Comparison of ENCODE assay signal across 18 cellular contexts in the genomic region with DNA sequence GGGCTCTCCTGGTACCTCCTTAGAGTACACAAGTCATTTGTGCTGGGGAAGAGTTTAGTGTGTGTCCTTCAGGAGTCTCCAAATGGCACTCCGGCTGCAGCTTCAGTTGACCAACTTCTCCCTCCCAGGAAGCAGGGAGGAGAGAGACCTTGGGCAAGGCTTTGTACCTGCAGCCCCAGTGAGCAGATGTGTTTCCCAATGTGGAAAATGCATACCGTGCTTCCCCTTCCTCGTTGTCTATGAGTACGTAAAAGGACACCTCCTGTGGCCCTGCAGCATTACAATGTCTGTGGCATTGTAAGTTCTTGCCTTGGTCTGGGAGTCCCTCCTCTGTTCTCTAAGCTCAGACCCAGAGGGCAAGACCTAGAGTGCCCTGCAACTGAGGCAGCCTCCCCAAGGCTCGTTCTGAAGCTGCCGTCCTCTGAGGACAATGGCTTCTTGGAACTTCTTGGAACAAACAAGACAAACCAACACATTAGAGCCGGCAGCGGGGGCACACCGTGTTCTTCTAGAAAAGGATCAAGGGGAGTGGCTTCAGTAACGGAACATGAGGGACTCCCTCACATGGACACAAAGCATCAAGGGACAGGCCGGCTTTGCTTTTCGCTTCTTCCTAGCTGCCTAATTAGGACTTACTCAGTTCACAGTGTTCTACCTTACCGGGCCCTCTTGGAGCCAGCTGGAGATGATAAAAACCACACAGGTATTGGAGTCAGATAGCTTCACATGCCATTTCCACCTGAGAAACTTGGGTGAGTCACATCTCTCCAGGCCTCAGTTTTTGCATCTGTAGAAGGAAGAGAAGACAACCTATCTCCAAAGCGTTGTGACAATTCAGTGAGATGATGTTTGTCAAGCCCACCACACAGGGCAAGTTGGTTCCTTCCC. TPM values are rescaled to one million over a fixed set of nuclear protein-coding genes. Genes with fewer than 3 reads are reported as not detected.
DNase-seq lines count a peak whose midpoint lies in the region; TF ChIP-seq lines count a peak whose summit lies in the region.
"Had no signal": no experiment of that assay in that cellular context is flagged by ENCODE, and none has a peak within 500 bp of the region (broad histone marks: within the 10 kb centered on the region; RNA-seq: fewer than 3 reads in every experiment).

No MANE protein-coding gene starts in this region.

- H3K9me3 ChIP-seq in tibial nerve = peaks cover 0 to 8% (median 0%) of the 10 kb centered on the region in 4 donors
- H3K9me3 ChIP-seq: HAP-1 had no signal

- H3K27ac ChIP-seq in caudate nucleus (ENCODE audit: low read depth, low read length) (peak overlapping the region; percentile 67), layer of hippocampus (ENCODE audit: low read depth, low read length) (peak overlapping the region; percentile 32), tibial nerve (peak overlapping the region; percentile 26 to 87 (median 71))
- H3K27ac ChIP-seq: PC-9 had no signal

- TF ChIP-seq POLR2A in tibial nerve (IDR thresholded peaks at IDR 0.05) = peak in 1 of 2 donors; percentile 44

- WGBS in tibial nerve, 2 donors = 67 to 74% methylated on average over 12 to 14 of the region's 14 CpGs

- TF ChIP-seq CTCF in tibial nerve (IDR thresholded peaks at IDR 0.05) = no peak

- H3K27me3 Mint-ChIP-seq in activated naive CD4-positive, alpha-beta T cell treated with anti-CD3 and anti-CD28 coated beads, Interleukin-2, amount 50 U/mL, for 24 hours = peaks cover 15% of the 10 kb centered on the region
- peaks cover 32% of the 10 kb centered on the region for H3K27me3 Mint-ChIP-seq in activated naive CD4-positive, alpha-beta T cell treated with anti-CD3 and anti-CD28 coated beads for 36 hours (ENCODE audit: low read depth)

- intact Hi-C loops in activated naive CD4-positive, alpha-beta T cell treated with anti-CD3 and anti-CD28 coated beads for 36 hours (cut with micrococcal nuclease) = no loop called here
- intact Hi-C loops in posterior cingulate gyrus (cut with DNase I) = no loop called here

- H3K36me3 Mint-ChIP-seq in activated naive CD4-positive, alpha-beta T cell treated with anti-CD3 and anti-CD28 coated beads, Interleukin-2, amount 50 U/mL, for 24 hours = no peaks in the 10 kb centered on the region
- H3K36me3 Mint-ChIP-seq in activated naive CD4-positive, alpha-beta T cell treated with anti-CD3 and anti-CD28 coated beads for 36 hours (ENCODE audit: low read depth) = no peaks in the 10 kb centered on the region

- TF ChIP-seq EP300 in tibial nerve (IDR thresholded peaks at IDR 0.05) = peak; percentile 57 to 78

- no peaks in the 10 kb centered on the region for H3K9me3 Mint-ChIP-seq in activated naive CD4-positive, alpha-beta T cell treated with anti-CD3 and anti-CD28 coated beads, Interleukin-2, amount 50 U/mL, for 24 hours
- H3K9me3 Mint-ChIP-seq in activated naive CD4-positive, alpha-beta T cell treated with anti-CD3 and anti-CD28 coated beads for 36 hours = no peaks in the 10 kb centered on the region

- H3K4me3 Mint-ChIP-seq in activated naive CD4-positive, alpha-beta T cell treated with anti-CD3 and anti-CD28 coated beads, Interleukin-2, amount 50 U/mL, for 24 hours = peak overlapping the region; percentile 13
- H3K4me3 Mint-ChIP-seq in activated naive CD4-positive, alpha-beta T cell treated with anti-CD3 and anti-CD28 coated beads for 36 hours = no peak overlapping the region

- H3K4me3 ChIP-seq in tibial nerve = no peak overlapping the region
- H3K4me3 ChIP-seq: HAP-1, PC-9 had no signal

- H3K36me3 ChIP-seq in tibial nerve = no peaks in the 10 kb centered on the region
- H3K36me3 ChIP-seq: HAP-1 had no signal

- no peak overlapping the region for H3K27ac Mint-ChIP-seq in activated naive CD4-positive, alpha-beta T cell treated with anti-CD3 and anti-CD28 coated beads, Interleukin-2, amount 50 U/mL, for 24 hours
- no peak overlapping the region for H3K27ac Mint-ChIP-seq in activated naive CD4-positive, alpha-beta T cell treated with anti-CD3 and anti-CD28 coated beads for 36 hours

- peaks cover 5% of the 10 kb centered on the region for H3K27me3 ChIP-seq in layer of hippocampus (ENCODE audit: control insufficient read depth, insufficient read depth, low read length)
- peaks cover 3 to 28% of the 10 kb centered on the region in 2 donors for H3K27me3 ChIP-seq in tibial nerve

- H3K4me1 ChIP-seq in tibial nerve = peaks cover 0 to 13% (median 3%) of the 10 kb centered on the region in 4 donors

- CTCF ChIA-PET in activated naive CD4-positive, alpha-beta T cell treated with anti-CD3 and anti-CD28 coated beads for 36 hours (lab: Charles Lee) = interaction anchor here (1.5 to 2.0 kb wide), 3 partner anchors 13 to 22 kb away, joined by 5 to 9 read pairs (median 6); partner anchors contain the start of gene PPA1

- DNase-seq in activated naive CD4-positive, alpha-beta T cell treated with anti-CD3 and anti-CD28 coated beads for 36 hours = no peak
- DNase-seq in caudate nucleus (lab: John Stamatoyannopoulos, UW) (peak in 4 of 61 donors; percentile 6 to 47 (median 14)), tibial nerve (ENCODE audit: low spot score in 2 of 2) (peak in 1 of 2 donors; percentile 33), posterior cingulate gyrus (no peak), cerebellum (ENCODE audit: low spot score) (no peak)
- DNase-seq in activated effector memory CD4-positive, alpha-beta T cell treated with anti-CD3 and anti-CD28 coated beads, Interleukin-2, amount 50 U/mL, for 16 hours = no peak
- DNase-seq: 8988T, COR-L47, DMS53, NCI-H1436 treated with DMSO at 0.1 percent for 48 hours, NCI-H2107, NCI-H446, NCI-H748 treated with DMSO at 0.1 percent for 48 hours had no signal

- H3K4me1 Mint-ChIP-seq in activated naive CD4-positive, alpha-beta T cell treated with anti-CD3 and anti-CD28 coated beads, Interleukin-2, amount 50 U/mL, for 24 hours = peaks cover 10% of the 10 kb centered on the region
- H3K4me1 Mint-ChIP-seq in activated naive CD4-positive, alpha-beta T cell treated with anti-CD3 and anti-CD28 coated beads for 36 hours (ENCODE audit: low read depth) = peaks cover 11% of the 10 kb centered on the region

RNA-seq across cellular contexts. Expression of gene PPA1, which starts 20.9 kb away (rescaled TPM):
- 100 to 1,000 TPM; 392 to 408 TPM for total RNA-seq in activated naive CD4-positive, alpha-beta T cell treated with anti-CD3 and anti-CD28 coated beads for 36 hours
- total RNA-seq in tibial nerve (100 to 1,000 TPM; 147 to 169 (median 150) TPM), cerebellum (137 TPM)

RNA-seq across cellular contexts. Expression of gene NPFFR1, which starts 29.7 kb away (rescaled TPM):
- total RNA-seq in activated naive CD4-positive, alpha-beta T cell treated with anti-CD3 and anti-CD28 coated beads for 36 hours = not detected
- total RNA-seq in tibial nerve (1 to 10 TPM; 1.8 to 5.7 (median 4.4) TPM), cerebellum (0.54 TPM)
- total RNA-seq: Right ventricle myocardium inferior had no signal
